8 cellular contexts compared by ENCODE assay signal in genomic region chr1:40709802-40710278, GRCh38. TPM values are rescaled to one million over a fixed set of nuclear protein-coding genes. Genes with fewer than 3 reads are reported as not detected.
DNase-seq lines count a peak whose midpoint lies in the region; ATAC-seq and TF ChIP-seq lines count a peak whose summit lies in the region.

No MANE protein-coding gene starts in this region.

- peak overlapping the region; percentile 90 for H3K4me3 Mint-ChIP-seq in T-helper 2 cell treated with Interferon-gamma antibody and Interleukin-4, amounts not matched to agents 5 μg/mL and 100 μg/mL, for 36 hours

- H3K27ac Mint-ChIP-seq in T-helper 2 cell treated with Interferon-gamma antibody and Interleukin-4, amounts not matched to agents 5 μg/mL and 100 μg/mL, for 36 hours = peak overlapping the region; percentile 91

- no peaks in the 10 kb centered on the region for H3K9me3 ChIP-seq in left lung

- ATAC-seq in left lung (no peak), esophagus mucosa (no peak), HG02884 (IDR thresholded peaks at IDR 0.05; ENCODE audit: unreplicated experiment) (no peak)

- peaks cover 35 to 72% of the 10 kb centered on the region in 2 donors for H3K4me1 ChIP-seq in left lung

- peaks cover 45% of the 10 kb centered on the region for H3K4me1 Mint-ChIP-seq in T-helper 2 cell treated with Interferon-gamma antibody and Interleukin-4, amounts not matched to agents 5 μg/mL and 100 μg/mL, for 36 hours (ENCODE audit: low read depth)

- no peaks in the 10 kb centered on the region for H3K27me3 Mint-ChIP-seq in T-helper 2 cell treated with Interferon-gamma antibody and Interleukin-4, amounts not matched to agents 5 μg/mL and 100 μg/mL, for 36 hours (ENCODE audit: low read depth)

- no peaks in the 10 kb centered on the region for H3K9me3 Mint-ChIP-seq in T-helper 2 cell treated with Interferon-gamma antibody and Interleukin-4, amounts not matched to agents 5 μg/mL and 100 μg/mL, for 36 hours

- H3K27me3 ChIP-seq in left lung = no peaks in the 10 kb centered on the region

- DNase-seq in T-helper 2 cell treated with Interferon-gamma antibody and Interleukin-4, amounts not matched to agents 5 μg/mL and 100 μg/mL, for 36 hours (ENCODE audit: low spot score) = no peak
- no peak for DNase-seq in T-helper 2 cell
- DNase-seq in astrocyte of the cerebellum (ENCODE audit: low read depth) = no peak
- DNase-seq in left lung = no peak
- DNase-seq in foreskin melanocyte = no peak

- in situ Hi-C loops in astrocyte of the cerebellum (cut with HindIII; ENCODE audit: low sequenced_read_pairs) = no loop called here

- H3K4me3 ChIP-seq in astrocyte of the cerebellum (ENCODE audit: low read depth, low read length) (peak overlapping the region; percentile 68), left lung (peak overlapping the region; percentile 42 to 43)

- TF ChIP-seq CTCF in astrocyte of the cerebellum (IDR thresholded peaks at IDR 0.05; ENCODE audit: low read depth, low read length, missing control alignments) = no peak
- no peak for TF ChIP-seq CTCF in left lung (IDR thresholded peaks at IDR 0.05)

- intact Hi-C loops in left lung (cut with DNase I) = no loop called here

- peak overlapping the region; percentile 79 to 86 for H3K27ac ChIP-seq in left lung
- H3K27ac ChIP-seq in temporal lobe (ENCODE audit: low read depth, low read length) = peak overlapping the region; percentile 10

- peaks cover 21% of the 10 kb centered on the region for H3K36me3 Mint-ChIP-seq in T-helper 2 cell treated with Interferon-gamma antibody and Interleukin-4, amounts not matched to agents 5 μg/mL and 100 μg/mL, for 36 hours (ENCODE audit: low read depth)

- no peaks in the 10 kb centered on the region for H3K36me3 ChIP-seq in left lung

RNA-seq across cellular contexts. Expression of gene NFYC, which starts 18.3 kb away (rescaled TPM):
- total RNA-seq in left lung = 10 to 100 TPM; 54.6 to 56.0 TPM
- 21.9 TPM for total RNA-seq in temporal lobe
- total RNA-seq in esophagus mucosa = 40.8 TPM

RNA-seq across cellular contexts. Expression of gene RIMS3, which starts 44.4 kb away (rescaled TPM):
- 1 to 10 TPM; 4.4 to 5.0 TPM for total RNA-seq in left lung
- 20.4 TPM for total RNA-seq in temporal lobe
- 2.2 TPM for total RNA-seq in esophagus mucosa
